In the genomic region with DNA sequence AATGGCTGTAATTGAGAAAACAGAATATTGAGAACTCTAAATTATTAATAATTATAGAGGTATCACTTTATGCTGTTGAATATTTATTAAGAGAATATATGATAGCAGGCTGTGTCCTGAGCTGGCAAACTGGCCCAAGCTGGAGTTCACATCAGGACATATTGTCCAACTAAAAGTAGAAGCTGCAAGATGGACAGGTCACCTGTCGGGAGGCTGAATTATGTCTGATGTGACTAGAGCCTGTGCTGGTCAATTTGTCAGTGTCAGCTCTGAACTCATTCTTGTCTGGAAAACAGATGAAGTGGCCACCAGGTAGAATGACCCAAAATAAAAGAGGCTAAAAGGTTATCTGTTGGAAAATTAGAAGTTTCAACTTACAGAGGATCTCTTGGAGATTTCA, we compare ENCODE assay signal across 28 cellular contexts.
"Had no signal": no experiment of that assay in that cellular context is flagged by ENCODE, and none has a peak within 500 bp of the region (broad histone marks: within the 10 kb centered on the region; RNA-seq: fewer than 3 reads in every experiment).

No MANE protein-coding gene starts in this region.

- H3K27ac ChIP-seq: brain microvascular endothelial cell, foreskin keratinocyte, gastroesophageal sphincter had no signal

- H3K9me3 Mint-ChIP-seq: activated CD4-positive, alpha-beta memory T cell treated with anti-CD3 and anti-CD28 coated beads for 36 hours; activated CD4-positive, alpha-beta T cell treated with anti-CD3 and anti-CD28 coated beads, Interleukin-2, amount 10 ng/mL, durations not matched to agents 24 days and 14 days; central memory CD8-positive, alpha-beta T cell; endodermal cell; T-helper 2 cell treated with Interferon-gamma antibody and Interleukin-4, amounts not matched to agents 5 μg/mL and 100 μg/mL, for 36 hours had no signal

- H3K4me1 Mint-ChIP-seq: activated CD4-positive, alpha-beta T cell treated with anti-CD3 and anti-CD28 coated beads for 36 hours; activated CD4-positive, alpha-beta T cell treated with anti-CD3 and anti-CD28 coated beads, Interleukin-2, amount 10 ng/mL, durations not matched to agents 24 days and 14 days; activated CD8-positive, alpha-beta memory T cell treated with anti-CD3 and anti-CD28 coated beads, Interleukin-2, amount 10 ng/mL, durations not matched to agents 7 days and 5 days; central memory CD8-positive, alpha-beta T cell; T-helper 17 cell had no signal

- ATAC-seq: activated CD4-positive, alpha-beta T cell treated with anti-CD3 and anti-CD28 coated beads for 36 hours; activated CD8-positive, alpha-beta memory T cell treated with anti-CD3 and anti-CD28 coated beads, Interleukin-2, amount 10 ng/mL, durations not matched to agents 7 days and 5 days; activated CD8-positive, alpha-beta T cell treated with anti-CD3 and anti-CD28 coated beads, Interleukin-2, amount 10 ng/mL, durations not matched to agents 7 days and 5 days; esophagus mucosa; foreskin keratinocyte; gastroesophageal sphincter; T-helper 17 cell had no signal

- H3K4me3 Mint-ChIP-seq: activated CD4-positive, alpha-beta memory T cell treated with anti-CD3 and anti-CD28 coated beads for 36 hours; activated CD4-positive, alpha-beta T cell treated with anti-CD3 and anti-CD28 coated beads for 36 hours; activated CD4-positive, alpha-beta T cell treated with anti-CD3 and anti-CD28 coated beads, Interleukin-2, amount 10 ng/mL, durations not matched to agents 24 days and 14 days; activated CD8-positive, alpha-beta memory T cell treated with anti-CD3 and anti-CD28 coated beads, Interleukin-2, amount 10 ng/mL, durations not matched to agents 7 days and 5 days; activated CD8-positive, alpha-beta T cell treated with anti-CD3 and anti-CD28 coated beads, Interleukin-2, amount 10 ng/mL, durations not matched to agents 7 days and 5 days; activated naive CD8-positive, alpha-beta T cell; central memory CD8-positive, alpha-beta T cell; endodermal cell; T-helper 17 cell; T-helper 2 cell treated with Interferon-gamma antibody and Interleukin-4, amounts not matched to agents 5 μg/mL and 100 μg/mL, for 36 hours had no signal

- H3K4me1 ChIP-seq: foreskin keratinocyte, gastroesophageal sphincter had no signal

- H3K36me3 ChIP-seq: brain microvascular endothelial cell, gastroesophageal sphincter had no signal

- H3K36me3 Mint-ChIP-seq: activated CD4-positive, alpha-beta memory T cell treated with anti-CD3 and anti-CD28 coated beads for 36 hours; activated CD8-positive, alpha-beta memory T cell treated with anti-CD3 and anti-CD28 coated beads, Interleukin-2, amount 10 ng/mL, durations not matched to agents 7 days and 5 days; activated naive CD8-positive, alpha-beta T cell had no signal

- H3K9me3 ChIP-seq: gastroesophageal sphincter had no signal

- H3K27me3 Mint-ChIP-seq: activated CD4-positive, alpha-beta memory T cell treated with anti-CD3 and anti-CD28 coated beads for 36 hours; activated CD4-positive, alpha-beta T cell treated with anti-CD3 and anti-CD28 coated beads, Interleukin-2, amount 10 ng/mL, durations not matched to agents 24 days and 14 days; activated CD8-positive, alpha-beta memory T cell treated with anti-CD3 and anti-CD28 coated beads, Interleukin-2, amount 10 ng/mL, durations not matched to agents 7 days and 5 days; central memory CD8-positive, alpha-beta T cell; T-helper 17 cell had no signal

- H3K27ac Mint-ChIP-seq: activated CD4-positive, alpha-beta memory T cell treated with anti-CD3 and anti-CD28 coated beads for 36 hours; activated CD4-positive, alpha-beta T cell treated with anti-CD3 and anti-CD28 coated beads for 36 hours; activated CD4-positive, alpha-beta T cell treated with anti-CD3 and anti-CD28 coated beads, Interleukin-2, amount 10 ng/mL, durations not matched to agents 24 days and 14 days; activated CD8-positive, alpha-beta memory T cell treated with anti-CD3 and anti-CD28 coated beads, Interleukin-2, amount 10 ng/mL, durations not matched to agents 7 days and 5 days; activated CD8-positive, alpha-beta T cell treated with anti-CD3 and anti-CD28 coated beads, Interleukin-2, amount 10 ng/mL, durations not matched to agents 7 days and 5 days; activated naive CD8-positive, alpha-beta T cell; endodermal cell; T-helper 17 cell; T-helper 2 cell treated with Interferon-gamma antibody and Interleukin-4, amounts not matched to agents 5 μg/mL and 100 μg/mL, for 36 hours had no signal

- H3K4me3 ChIP-seq: gastroesophageal sphincter had no signal

- DNase-seq: activated CD4-positive, alpha-beta memory T cell treated with anti-CD3 and anti-CD28 coated beads for 36 hours; activated CD4-positive, alpha-beta T cell treated with anti-CD3 and anti-CD28 coated beads for 36 hours; activated CD4-positive, alpha-beta T cell treated with anti-CD3 and anti-CD28 coated beads, Interleukin-2, amount 10 ng/mL, durations not matched to agents 24 days and 14 days; activated CD4-positive, CD25-positive, alpha-beta regulatory T cell; activated CD4-positive, CD25-positive, alpha-beta regulatory T cell treated with anti-CD3 and anti-CD28 coated beads, Interleukin-2, amount 50 U/mL, for 72 hours; activated CD8-positive, alpha-beta memory T cell treated with anti-CD3 and anti-CD28 coated beads, Interleukin-2, amount 10 ng/mL, durations not matched to agents 7 days and 5 days; activated CD8-positive, alpha-beta memory T cell treated with anti-CD3 and anti-CD28 coated beads, Interleukin-2, amount 50 U/mL, for 4 hours; activated CD8-positive, alpha-beta T cell treated with anti-CD3 and anti-CD28 coated beads, Interleukin-2, amount 10 ng/mL, durations not matched to agents 7 days and 5 days; activated gamma-delta T cell; activated naive CD4-positive, alpha-beta T cell treated with anti-CD3 and anti-CD28 coated beads, Interleukin-2, amount 50 U/mL, for 16 hours; activated naive CD4-positive, alpha-beta T cell treated with Interleukin-2 at 50 U/mL for 16 hours; activated T-cell treated with anti-CD3 and anti-CD28 coated beads, Interleukin-2, amount 50 U/mL, for 1 hour; activated T-cell treated with anti-CD3 and anti-CD28 coated beads, Interleukin-2, amount 50 U/mL, for 48 hours; amniotic stem cell; anterior cingulate cortex; brain microvascular endothelial cell; cortex of kidney; effector memory CD4-positive, alpha-beta T cell; endodermal cell; foreskin keratinocyte; T-helper 1 cell; T-helper 17 cell; T1000 had no signal

- H3K27me3 ChIP-seq: brain microvascular endothelial cell, foreskin keratinocyte, gastroesophageal sphincter had no signal
